1 cellular context compared by ENCODE assay signal in the genomic region with DNA sequence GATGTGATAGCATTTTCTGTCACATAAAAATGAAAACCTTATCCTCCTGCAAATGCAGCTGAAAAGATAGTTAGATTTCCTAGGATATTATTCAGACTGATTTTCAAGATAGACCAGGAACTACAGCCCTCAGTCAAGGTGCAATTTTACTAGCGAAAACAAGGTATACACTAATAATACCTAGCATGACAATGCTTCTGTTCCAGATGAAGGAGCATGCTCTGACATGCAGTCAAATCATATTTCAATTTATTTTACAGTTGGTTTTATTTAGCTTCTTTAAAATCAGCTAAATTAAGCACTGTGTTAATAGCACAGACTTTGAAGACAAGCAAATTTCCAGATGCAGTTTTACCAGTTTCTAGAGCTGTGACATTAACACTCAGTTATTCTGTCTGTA.
TF ChIP-seq lines count a peak whose summit lies in the region.

No MANE protein-coding gene starts in this region.

TF ChIP-seq in IMR-90, 13 proteins besides CTCF, POLR2A, EP300 and RAD21:
- TF ChIP-seq MXI1 (IDR thresholded peaks at IDR 0.05; ENCODE audit: borderline replicate concordance, low read depth, low read length), result no peak
